ENCODE assay signal across 8 cellular contexts in the genomic region with DNA sequence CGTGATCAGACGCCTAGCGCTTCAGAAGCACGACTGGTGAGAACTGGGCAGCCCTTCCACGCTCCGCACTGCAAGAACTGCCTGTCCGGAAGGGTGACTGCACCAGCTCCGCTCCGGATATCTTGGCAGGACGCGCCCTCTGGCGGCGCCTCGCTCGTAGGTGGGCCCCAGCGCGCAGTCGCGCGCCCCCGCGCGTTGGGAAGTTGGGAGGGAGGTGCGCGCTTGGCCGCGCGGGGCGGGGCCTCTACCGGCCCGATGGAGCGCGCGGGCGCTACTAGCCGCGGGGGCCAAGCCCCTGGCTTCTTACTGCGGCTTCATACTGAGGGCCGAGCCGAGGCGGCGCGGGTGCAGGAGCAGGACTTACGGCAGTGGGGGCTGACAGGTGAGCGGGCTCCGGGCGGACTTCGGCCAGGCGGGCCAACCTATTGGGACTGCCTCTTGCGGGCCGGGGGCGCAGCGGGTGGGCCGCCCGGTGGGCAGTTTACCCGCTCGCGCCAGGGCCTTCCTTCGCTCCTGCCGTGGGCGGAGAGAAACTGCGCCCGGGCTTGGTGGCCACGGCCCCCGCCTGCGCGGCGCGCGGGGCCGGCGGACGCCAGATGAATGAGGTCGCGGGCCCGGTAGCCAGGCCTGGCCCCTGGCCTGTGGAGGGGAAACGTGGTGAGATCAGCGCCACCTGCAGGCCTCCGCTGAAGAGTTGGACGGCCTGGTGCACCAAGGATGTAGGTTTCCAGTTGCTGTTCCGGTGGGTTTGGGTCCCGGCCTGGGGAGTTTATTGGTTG. TPM values are rescaled to one million over a fixed set of nuclear protein-coding genes. Genes with fewer than 3 reads are reported as not detected.
A peak's percentile ranks its signal among the peaks of the same experiment; 100 is the strongest.
DNase-seq lines count a peak whose midpoint lies in the region; ATAC-seq and TF ChIP-seq lines count a peak whose summit lies in the region.

TSS of gene CHD1L (plus strand) at position 236 of the 779 bp plus-strand sequence. CDS start at position 256, 20 bp downstream.

- CTCF ChIA-PET in activated CD4-positive, alpha-beta T cell treated with anti-CD3 and anti-CD28 coated beads for 36 hours (lab: Charles Lee) = interaction anchor here (0.6 to 3.9 kb wide), 23 partner anchors 10 to 459 kb away, joined by 3 to 25 read pairs (median 4); partner anchors contain the start of genes FMO5 and PRKAB2

- POLR2A ChIA-PET in activated CD4-positive, alpha-beta T cell treated with anti-CD3 and anti-CD28 coated beads for 36 hours (lab: Charles Lee) = interaction anchor here (0.6 to 3.1 kb wide), 7 partner anchors 32 to 864 kb away, joined by 3 to 31 read pairs (median 3); no protein-coding TSS in a partner anchor

- peak; percentile 85 for ATAC-seq in HG03442 (IDR thresholded peaks at IDR 0.05; ENCODE audit: unreplicated experiment)
- peak; percentile 88 for ATAC-seq in activated CD4-positive, alpha-beta T cell treated with anti-CD3 and anti-CD28 coated beads for 36 hours

- H3K27ac Mint-ChIP-seq in activated CD4-positive, alpha-beta T cell treated with anti-CD3 and anti-CD28 coated beads for 36 hours = peak within 1 kb of the TSS; percentile 77

- no peaks in the 10 kb centered on the region for H3K4me1 ChIP-seq in BE2C

- H3K9me3 ChIP-seq in BE2C = no peaks in the 10 kb centered on the region

- no peaks in the 10 kb centered on the region for H3K9me3 Mint-ChIP-seq in activated CD4-positive, alpha-beta T cell treated with anti-CD3 and anti-CD28 coated beads for 36 hours (ENCODE audit: low read depth)

- H3K4me3 ChIP-seq in BE2C (ENCODE audit: low read depth, low read length) (peak within 1 kb of the TSS; percentile 98), choroid plexus epithelial cell (ENCODE audit: low read depth, low read length) (peak within 1 kb of the TSS; percentile 88)

- no peaks in the 10 kb centered on the region for H3K27me3 Mint-ChIP-seq in activated CD4-positive, alpha-beta T cell treated with anti-CD3 and anti-CD28 coated beads for 36 hours

- DNase-seq in BE2C (peak; percentile 96), GM19238 (ENCODE audit: insufficient read length, low spot score) (peak; percentile 90), NCI-H510A treated with DMSO at 0.1 percent for 48 hours (lab: John Stamatoyannopoulos, UW) (peak; percentile 94), choroid plexus epithelial cell (ENCODE audit: low read depth) (peak; percentile 98)
- peak; percentile 97 for DNase-seq in activated CD4-positive, alpha-beta T cell treated with anti-CD3 and anti-CD28 coated beads for 36 hours
- DNase-seq in stimulated activated CD4-positive, alpha-beta T cell treated with anti-CD3 and anti-CD28 coated beads, Interleukin-1b, Interleukin-23, amount 100 ng/mL, for 4 hours (ENCODE audit: low read depth in 2 of 2) = peak; percentile 87 to 91

- H3K27ac ChIP-seq in layer of hippocampus (ENCODE audit: low read depth, low read length) = peak within 1 kb of the TSS; percentile 90

- H3K36me3 ChIP-seq in BE2C = no peaks in the 10 kb centered on the region

- TF ChIP-seq CTCF in BE2C (IDR thresholded peaks at IDR 0.05; ENCODE audit: low read depth, low read length) = peak; percentile 84
- peak; percentile 83 for TF ChIP-seq CTCF in choroid plexus epithelial cell (conservative IDR thresholded peaks at IDR 0.05; ENCODE audit: low read depth, low read length)

- intact Hi-C loops in activated CD4-positive, alpha-beta T cell treated with anti-CD3 and anti-CD28 coated beads for 36 hours (cut with DNase I, micrococcal nuclease) = loop anchor here (1.0 to 2.0 kb wide), 4 partner anchors 17 to 158 kb away; partner anchors contain the start of genes PRKAB2 (in 2 of the 2) and FMO5 (in 1 of the 2)

- peaks cover 14% of the 10 kb centered on the region for H3K36me3 Mint-ChIP-seq in activated CD4-positive, alpha-beta T cell treated with anti-CD3 and anti-CD28 coated beads for 36 hours (ENCODE audit: low read depth)

- H3K4me3 Mint-ChIP-seq in activated CD4-positive, alpha-beta T cell treated with anti-CD3 and anti-CD28 coated beads for 36 hours = peak within 1 kb of the TSS; percentile 94

- H3K27me3 ChIP-seq in BE2C = no peaks in the 10 kb centered on the region
- no peaks in the 10 kb centered on the region for H3K27me3 ChIP-seq in layer of hippocampus (ENCODE audit: control insufficient read depth, insufficient read depth, low read length)

- peaks cover 36% of the 10 kb centered on the region for H3K4me1 Mint-ChIP-seq in activated CD4-positive, alpha-beta T cell treated with anti-CD3 and anti-CD28 coated beads for 36 hours

RNA-seq across cellular contexts. Expression of gene CHD1L, which starts in this region (rescaled TPM):
- polyA plus RNA-seq in BE2C (2012; ENCODE audit: insufficient read depth, insufficient read length, low read depth) = 21.5 TPM
- 10 to 100 TPM; 56.1 to 69.2 TPM for total RNA-seq in activated CD4-positive, alpha-beta T cell treated with anti-CD3 and anti-CD28 coated beads for 36 hours

Comparison
In these comparisons a context has a peak if more than half of its experiments do, and no peak if none do; other contexts are left out.
1. Peak in every context shown above with its lines: DNase-seq, ATAC-seq, H3K4me3 ChIP-seq and H3K27ac ChIP-seq.